ENCODE assay signal across 1 cellular context in the genomic region with DNA sequence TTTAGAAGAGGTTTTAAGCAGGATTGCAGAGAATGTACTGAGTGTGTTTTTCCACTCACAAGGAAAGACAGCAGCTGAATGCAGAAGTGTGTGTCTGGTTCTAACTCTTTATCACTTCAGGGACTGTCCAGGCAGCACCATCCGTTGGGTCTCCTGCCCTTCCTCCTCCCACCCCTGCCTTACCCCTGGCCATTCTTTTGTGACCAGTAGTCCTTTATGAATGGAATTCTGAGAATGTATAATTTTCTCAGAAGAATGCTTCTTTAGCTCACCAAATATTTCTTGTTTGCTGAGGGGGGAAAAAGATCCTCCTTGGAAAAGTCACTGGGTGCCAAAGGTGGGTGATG.
TF ChIP-seq lines count a peak whose summit lies in the region.

No MANE protein-coding gene starts in this region.

TF ChIP-seq in IMR-90, 13 proteins besides CTCF, POLR2A, EP300 and RAD21:
- TF ChIP-seq NFE2L2 (IDR thresholded peaks at IDR 0.05; ENCODE audit: low read depth, low read length) (no peak), CEBPB (IDR thresholded peaks at IDR 0.05; ENCODE audit: low read depth, low read length) (no peak), RFX5 (IDR thresholded peaks at IDR 0.05; ENCODE audit: low read depth, low read length) (no peak), RCOR1 (IDR thresholded peaks at IDR 0.05; ENCODE audit: insufficient replicate concordance, low read length) (no peak), BHLHE40 (IDR thresholded peaks at IDR 0.05; ENCODE audit: low read depth, low read length) (no peak), CHD1 (IDR thresholded peaks at IDR 0.05; ENCODE audit: low read depth, low read length) (no peak), MXI1 (IDR thresholded peaks at IDR 0.05; ENCODE audit: borderline replicate concordance, low read depth, low read length) (no peak), FOS (IDR thresholded peaks at IDR 0.05; ENCODE audit: low read depth, low read length) (no peak), SMC3 (IDR thresholded peaks at IDR 0.05; ENCODE audit: low read depth, low read length) (no peak)
- TF ChIP-seq, protein P1, sequence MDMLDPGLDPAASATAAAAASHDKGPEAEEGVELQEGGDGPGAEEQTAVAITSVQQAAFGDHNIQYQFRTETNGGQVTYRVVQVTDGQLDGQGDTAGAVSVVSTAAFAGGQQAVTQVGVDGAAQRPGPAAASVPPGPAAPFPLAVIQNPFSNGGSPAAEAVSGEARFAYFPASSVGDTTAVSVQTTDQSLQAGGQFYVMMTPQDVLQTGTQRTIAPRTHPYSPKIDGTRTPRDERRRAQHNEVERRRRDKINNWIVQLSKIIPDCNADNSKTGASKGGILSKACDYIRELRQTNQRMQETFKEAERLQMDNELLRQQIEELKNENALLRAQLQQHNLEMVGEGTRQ (IDR thresholded peaks at IDR 0.05; ENCODE audit: low read depth, low read length) = no peak
